In the genomic region with DNA sequence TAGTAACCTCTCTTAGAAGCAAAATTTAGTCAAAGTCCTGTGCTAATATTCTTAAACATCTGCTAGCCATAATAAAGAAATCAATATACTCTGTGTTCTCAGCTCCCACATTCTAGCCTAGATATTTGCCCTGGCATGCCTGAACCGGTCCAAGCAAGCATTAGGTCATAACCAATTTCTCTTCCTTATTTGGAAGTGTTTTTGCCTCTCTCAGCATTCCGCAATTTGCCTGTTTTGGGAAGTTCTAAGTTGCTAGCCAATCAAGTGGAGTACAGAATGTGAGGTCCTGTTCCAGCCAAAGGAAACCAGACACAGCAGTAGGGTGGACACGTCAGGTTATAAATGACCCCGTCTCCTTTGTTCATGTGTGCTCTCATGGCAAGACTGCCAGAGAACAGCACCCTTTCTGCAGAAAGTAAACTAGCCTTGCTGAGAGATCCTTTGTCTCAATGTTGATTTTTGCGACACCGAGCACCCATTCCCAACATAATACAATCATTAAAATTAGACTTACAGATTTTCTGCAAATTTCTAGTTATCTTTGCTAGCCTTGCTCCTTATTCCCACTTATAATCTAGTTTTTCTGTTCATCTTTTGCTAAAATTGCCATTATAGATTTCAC, we compare ENCODE assay signal across 21 cellular contexts. TPM values are rescaled to one million over a fixed set of nuclear protein-coding genes. Genes with fewer than 3 reads are reported as not detected.
DNase-seq lines count a peak whose midpoint lies in the region; ATAC-seq and TF ChIP-seq lines count a peak whose summit lies in the region.
"Had no signal": no experiment of that assay in that cellular context is flagged by ENCODE, and none has a peak within 500 bp of the region (broad histone marks: within the 10 kb centered on the region; RNA-seq: fewer than 3 reads in every experiment).

No MANE protein-coding gene starts in this region.

- no peak overlapping the region for H3K9ac ChIP-seq in IMR-90 (ENCODE audit: low read depth, low read length)
- H3K9ac ChIP-seq: parathyroid adenoma had no signal

- no peak overlapping the region for H3K14ac ChIP-seq in IMR-90 (replicated peaks; ENCODE audit: low read depth, low read length)

- no peak for ATAC-seq in IMR-90 (ENCODE audit: low read depth)
- ATAC-seq: activated T-cell treated with anti-CD3 and anti-CD28 coated beads, Interleukin-2, amount 50 U/mL, for 4 hours; naive thymus-derived CD4-positive, alpha-beta T cell; Right ventricle myocardium inferior; stimulated activated naive CD8-positive, alpha-beta T cell treated with anti-CD3 and anti-CD28 coated beads, Interleukin-15, amount 100 ng/mL, for 72 hours had no signal

- H2BK20ac ChIP-seq in IMR-90 (ENCODE audit: low read depth, low read length): peak overlapping the region; percentile 8; the same call in 1 of the 2 replicates

- H3K18ac ChIP-seq in IMR-90 (ENCODE audit: low read depth, low read length): peak overlapping the region; percentile 32; the same call in 1 of the 2 replicates

- H3K27me3 ChIP-seq in IMR-90 (ENCODE audit: control insufficient read depth, insufficient read depth, low read length): no peaks in the 10 kb centered on the region

- TF ChIP-seq POLR2A in IMR-90 (IDR thresholded peaks at IDR 0.05; ENCODE audit: low read depth, low read length): no peak

- 0 out of 3 replicates have a peak overlapping the region, but pooled peaks have one; percentile 67 for H2BK15ac ChIP-seq in IMR-90 (ENCODE audit: low read depth, low read length)

- intact Hi-C loops in IMR-90 (cut with micrococcal nuclease): no loop called here

- dilution Hi-C loops in IMR-90 (cut with HindIII; ENCODE audit: low sequenced_read_pairs, unreplicated experiment): no loop called here

- peaks cover 9% of the 10 kb centered on the region for H3K4me1 ChIP-seq in IMR-90 (ENCODE audit: control insufficient read depth, insufficient read depth, low read length)
- H3K4me1 ChIP-seq: parathyroid adenoma had no signal

- no peaks in the 10 kb centered on the region for H3K36me3 ChIP-seq in IMR-90 (ENCODE audit: control insufficient read depth, insufficient read depth, low read length)

- in situ Hi-C loops in IMR-90 (cut with MboI; ENCODE audit: low sequenced_read_pairs): no loop called here

- H4K91ac ChIP-seq in IMR-90 (ENCODE audit: insufficient read depth, low read depth, low read length): no peak overlapping the region; the same call in 1 of the 2 replicates

- H2BK120ac ChIP-seq in IMR-90 (ENCODE audit: low read depth, low read length): peak overlapping the region; percentile 5; the same call in 1 of the 2 replicates

- H3K23ac ChIP-seq in IMR-90 (ENCODE audit: low read depth, low read length): no peak overlapping the region

- 86% methylated on average over 2 of the region's 6 CpGs; no CpG with 5 or more reads in 1 of the 2 experiments for WGBS in IMR-90 (ENCODE audit: extremely low coverage in 2 of 2, insufficient read length in 1 of 2), 2 experiments

- H2AK9ac ChIP-seq in IMR-90 (replicated peaks; ENCODE audit: low read depth, low read length, poor library complexity): no peak overlapping the region

- H3K4me2 ChIP-seq in IMR-90 (ENCODE audit: low read depth, low read length): no peak overlapping the region

- H3K4ac ChIP-seq in IMR-90 (ENCODE audit: low read depth, low read length): peak overlapping the region; percentile 46; the same call in 1 of the 2 replicates

- peak; percentile 38 for DNase-seq in CD1c-positive myeloid dendritic cell (ENCODE audit: extremely low spot score)
- DNase-seq in IMR-90: peak; percentile 36
- peak; percentile 33 for DNase-seq in choroid plexus epithelial cell (ENCODE audit: low read depth)
- peak; percentile 81 for DNase-seq in islet precursor cell
- DNase-seq in inferior parietal cortex (ENCODE audit: extremely low spot score): no peak
- no peak for DNase-seq in iPS-NIHi7 (ENCODE audit: extremely low spot score)
- DNase-seq in Kasumi-1 (lab: John Stamatoyannopoulos, UW): no peak
- DNase-seq: activated CD4-positive, alpha-beta memory T cell treated with anti-CD3 and anti-CD28 coated beads for 36 hours; activated naive CD4-positive, alpha-beta T cell treated with anti-CD3 and anti-CD28 coated beads, Interleukin-2, amount 50 U/mL, for 16 hours; activated T-cell treated with anti-CD3 and anti-CD28 coated beads, Interleukin-2, amount 50 U/mL, for 4 hours; COR-L47; GDM1; head of caudate nucleus; Karpas-422; kidney; naive thymus-derived CD4-positive, alpha-beta T cell; NCI-H1417; NCI-H446 treated with DMSO at 0.1 percent for 48 hours; stimulated activated naive CD8-positive, alpha-beta T cell treated with anti-CD3 and anti-CD28 coated beads, Interleukin-15, amount 100 ng/mL, for 72 hours had no signal

- peak overlapping the region in 1 of 2 experiments; percentile 53; a peak in 2 of 4 replicates for H4K8ac ChIP-seq in IMR-90 (ENCODE audit: low read depth in 2 of 2, low read length in 2 of 2)

- peak overlapping the region; percentile 14; the same call in 1 of the 2 replicates for H3K27ac ChIP-seq in IMR-90 (ENCODE audit: insufficient read depth, low read length)
- H3K27ac ChIP-seq: parathyroid adenoma had no signal

- peak overlapping the region; percentile 67 for H2BK5ac ChIP-seq in IMR-90 (ENCODE audit: low read depth, low read length, poor library complexity, severe bottlenecking)

- POLR2A ChIA-PET in IMR-90 (lab: Charles Lee; ENCODE audit: unreplicated experiment): no interaction called here

- TF ChIP-seq RAD21 in IMR-90 (IDR thresholded peaks at IDR 0.05; ENCODE audit: low read length): no peak

- peaks cover 4% of the 10 kb centered on the region for H3K9me3 ChIP-seq in IMR-90 (ENCODE audit: control insufficient read depth, insufficient read depth, low read length)

- H3K4me3 ChIP-seq in IMR-90 (ENCODE audit: insufficient read depth, low read depth, low read length) (no peak overlapping the region), choroid plexus epithelial cell (ENCODE audit: low read depth, low read length) (no peak overlapping the region)

- peak overlapping the region; percentile 7; the same call in 1 of the 2 replicates for H2AK5ac ChIP-seq in IMR-90 (ENCODE audit: low read depth, low read length)

- no peaks in the 10 kb centered on the region for H3K79me1 ChIP-seq in IMR-90 (ENCODE audit: low read depth in 1 of 2, low read length in 2 of 2)

- H2AFZ ChIP-seq in IMR-90 (replicated peaks; ENCODE audit: low read length, poor library complexity): no peak overlapping the region
- H2AFZ ChIP-seq: parathyroid adenoma had no signal

- no TSS peak for BruUV-seq in IMR-90 (replicated peaks; lab: Mats Ljungman, UMichigan)

- TF ChIP-seq CTCF in IMR-90 (conservative IDR thresholded peaks at IDR 0.05; ENCODE audit: low read depth, low read length) (no peak), choroid plexus epithelial cell (conservative IDR thresholded peaks at IDR 0.05; ENCODE audit: low read depth, low read length) (no peak)

- no peaks in the 10 kb centered on the region for H4K20me1 ChIP-seq in IMR-90 (ENCODE audit: insufficient read depth, low read length)

- peak overlapping the region; percentile 7; the same call in 1 of the 2 replicates for H4K5ac ChIP-seq in IMR-90 (ENCODE audit: low read depth, low read length)

- no peak overlapping the region for H3K56ac ChIP-seq in IMR-90 (ENCODE audit: extremely low read depth, insufficient read depth, low read length)

- peaks cover 7% of the 10 kb centered on the region for H3K9me1 ChIP-seq in IMR-90 (ENCODE audit: insufficient read depth, low read length)

- CTCF ChIA-PET in IMR-90 (lab: Yijun Ruan, JAX): no interaction called here

TF ChIP-seq in IMR-90, 13 proteins besides CTCF, POLR2A, EP300 and RAD21:
- TF ChIP-seq SMC3 (IDR thresholded peaks at IDR 0.05; ENCODE audit: low read depth, low read length) (no peak), CHD1 (IDR thresholded peaks at IDR 0.05; ENCODE audit: low read depth, low read length) (no peak), MAFK (IDR thresholded peaks at IDR 0.05; ENCODE audit: low read depth, low read length) (0 out of 2 replicates have a peak, but pooled peaks have one; percentile 19), USF2 (IDR thresholded peaks at IDR 0.05; ENCODE audit: low read depth, low read length) (no peak)
- TF ChIP-seq, protein P1, sequence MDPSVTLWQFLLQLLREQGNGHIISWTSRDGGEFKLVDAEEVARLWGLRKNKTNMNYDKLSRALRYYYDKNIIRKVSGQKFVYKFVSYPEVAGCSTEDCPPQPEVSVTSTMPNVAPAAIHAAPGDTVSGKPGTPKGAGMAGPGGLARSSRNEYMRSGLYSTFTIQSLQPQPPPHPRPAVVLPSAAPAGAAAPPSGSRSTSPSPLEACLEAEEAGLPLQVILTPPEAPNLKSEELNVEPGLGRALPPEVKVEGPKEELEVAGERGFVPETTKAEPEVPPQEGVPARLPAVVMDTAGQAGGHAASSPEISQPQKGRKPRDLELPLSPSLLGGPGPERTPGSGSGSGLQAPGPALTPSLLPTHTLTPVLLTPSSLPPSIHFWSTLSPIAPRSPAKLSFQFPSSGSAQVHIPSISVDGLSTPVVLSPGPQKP (IDR thresholded peaks at IDR 0.05; ENCODE audit: borderline replicate concordance, low read depth, low read length): no peak

RNA-seq across cellular contexts. Expression of gene SULT1C4, which starts 13.0 kb away (rescaled TPM):
- 0.36 and 0.56 TPM in 2 replicates for total RNA-seq in IMR-90 (2012; rRNA removed)
- 0.27 and 0.50 TPM in 2 replicates for polyA plus RNA-seq in IMR-90 (2012; rRNA removed)
- polyA plus RNA-seq in IMR-90 (2012; cell fraction: cytosol; rRNA removed): 0.26 and 0.49 TPM in 2 replicates
- 0.35 and 1.9 TPM in 2 replicates for polyA plus RNA-seq in IMR-90 (2012; cell fraction: nucleus; rRNA removed; ENCODE audit: low replicate concordance)
- total RNA-seq: activated CD4-positive, alpha-beta memory T cell treated with anti-CD3 and anti-CD28 coated beads for 36 hours; activated T-cell treated with anti-CD3 and anti-CD28 coated beads, Interleukin-2, amount 50 U/mL, for 4 hours had no signal
- polyA plus RNA-seq: naive thymus-derived CD4-positive, alpha-beta T cell had no signal

Comparison
In these comparisons a context has a peak if more than half of its experiments do, and no peak if none do; other contexts are left out.
1. DNase-seq: peak in CD1c-positive myeloid dendritic cell (single experiment), IMR-90 (single experiment), choroid plexus epithelial cell (single experiment) and islet precursor cell (single experiment); none in inferior parietal cortex (single experiment), iPS-NIHi7 (single experiment) and Kasumi-1 (0 of 2).